In the genomic region with DNA sequence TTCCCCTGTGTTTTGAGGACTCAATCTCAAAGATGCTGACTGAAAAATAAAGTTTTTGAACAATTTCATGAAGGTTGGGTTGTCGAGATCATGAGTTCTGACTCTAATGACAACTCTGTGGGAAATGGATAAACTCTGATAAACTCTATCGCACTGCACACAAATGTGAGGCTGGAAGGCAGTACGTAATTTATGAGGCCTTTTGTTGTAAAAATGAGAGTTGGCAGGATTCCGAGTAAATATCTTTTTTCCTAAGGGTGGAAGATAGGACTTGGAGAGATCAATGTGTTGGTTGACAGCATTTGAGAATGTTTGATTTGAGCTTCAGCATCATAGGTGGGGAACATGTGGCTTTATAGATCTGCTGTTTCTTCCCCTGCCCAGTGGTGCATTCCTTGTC, we compare ENCODE assay signal across 14 cellular contexts.
DNase-seq lines count a peak whose midpoint lies in the region; ATAC-seq and TF ChIP-seq lines count a peak whose summit lies in the region.
"Had no signal": no experiment of that assay in that cellular context is flagged by ENCODE, and none has a peak within 500 bp of the region (broad histone marks: within the 10 kb centered on the region; RNA-seq: fewer than 3 reads in every experiment).

No MANE protein-coding gene starts in this region.

- H3K36me3 ChIP-seq in KOPT-K1 (ENCODE audit: insufficient read depth, low read length): no peaks in the 10 kb centered on the region
- H3K36me3 ChIP-seq: HAP-1 had no signal

- no peak for TF ChIP-seq CTCF in nephron (IDR thresholded peaks at IDR 0.05; ENCODE audit: unreplicated experiment in 3 of 3)

- no peak overlapping the region for H3K4me3 Mint-ChIP-seq in nephron
- H3K4me3 Mint-ChIP-seq: activated naive CD8-positive, alpha-beta T cell had no signal

- H3K36me3 Mint-ChIP-seq in nephron (ENCODE audit: low read depth): no peaks in the 10 kb centered on the region

- no peaks in the 10 kb centered on the region for H3K9me3 Mint-ChIP-seq in nephron

- H3K27ac ChIP-seq in KOPT-K1 (ENCODE audit: low read depth, low read length, poor library complexity, severe bottlenecking): peak overlapping the region; percentile 28

- peak; percentile 4 for ATAC-seq in GM21381 (IDR thresholded peaks at IDR 0.05; ENCODE audit: unreplicated experiment)
- ATAC-seq in HG03045 (IDR thresholded peaks at IDR 0.05; ENCODE audit: unreplicated experiment): no peak
- ATAC-seq in HG02970 (IDR thresholded peaks at IDR 0.05; ENCODE audit: low FRiP score, unreplicated experiment): no peak

- no peaks in the 10 kb centered on the region for H3K27me3 Mint-ChIP-seq in nephron (ENCODE audit: low read depth)
- H3K27me3 Mint-ChIP-seq: activated naive CD8-positive, alpha-beta T cell had no signal

- H3K9me3 ChIP-seq in KOPT-K1 (ENCODE audit: insufficient read depth, low read length, poor library complexity, severe bottlenecking): no peaks in the 10 kb centered on the region
- H3K9me3 ChIP-seq: HAP-1 had no signal

- H3K27ac Mint-ChIP-seq in nephron: peak overlapping the region; percentile 74 to 88 (median 82)
- H3K27ac Mint-ChIP-seq: activated naive CD8-positive, alpha-beta T cell had no signal

- peaks cover 54% of the 10 kb centered on the region for H3K4me1 Mint-ChIP-seq in nephron

- peak; percentile 42 for DNase-seq in dermis blood vessel endothelial cell
- DNase-seq in activated CD4-positive, alpha-beta T cell treated with anti-CD3 and anti-CD28 coated beads for 48 hours: no peak
- DNase-seq in NOMO-1 treated with dmso at 0.1 percent for 144 hours (lab: John Stamatoyannopoulos, UW; ENCODE audit: unreplicated experiment): no peak
- DNase-seq: KG1, NCI-H1417, NCI-H510A, T-helper 1 cell had no signal
